Comparison of ENCODE assay signal across 25 cellular contexts in the genomic region with DNA sequence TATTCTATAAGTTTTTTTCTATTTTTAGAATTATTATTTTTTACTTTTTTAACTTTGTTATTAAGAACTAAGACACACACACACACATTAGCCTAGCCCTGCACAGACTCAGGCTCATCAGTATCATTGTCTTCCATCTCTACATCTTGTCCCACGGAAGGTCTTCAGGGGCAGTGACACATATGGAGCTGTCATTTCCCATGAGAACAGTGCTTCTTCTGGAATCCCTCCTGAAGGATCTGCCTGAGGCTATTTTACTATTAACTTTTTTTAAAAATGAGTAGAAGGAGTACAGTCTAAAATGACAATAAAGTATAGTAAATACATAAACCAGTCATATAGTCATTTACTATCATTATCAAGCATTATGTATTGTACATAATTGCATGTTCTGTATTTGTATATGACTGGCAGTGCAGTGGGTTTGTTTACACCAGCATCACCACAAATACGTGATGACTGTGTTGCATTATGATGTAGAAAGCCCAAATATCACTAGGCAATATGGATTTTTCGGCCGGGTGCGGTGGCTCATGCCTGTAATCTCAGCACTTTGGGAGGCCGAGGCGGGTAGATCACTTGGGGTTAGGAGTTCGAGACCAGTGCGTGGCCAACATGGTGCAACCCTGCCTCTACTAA.
"Had no signal": no experiment of that assay in that cellular context is flagged by ENCODE, and none has a peak within 500 bp of the region (broad histone marks: within the 10 kb centered on the region; RNA-seq: fewer than 3 reads in every experiment).

No MANE protein-coding gene starts in this region.

- H3K9me3 Mint-ChIP-seq: activated naive CD4-positive, alpha-beta T cell treated with anti-CD3 and anti-CD28 coated beads, Interleukin-2, amount 50 U/mL, for 24 hours; activated T-helper 17 cell treated with anti-CD3 and anti-CD28 coated beads, Interleukin-2, amount 50 U/mL, for 72 hours; central memory CD8-positive, alpha-beta T cell; natural killer cell treated with Interleukin-12 subunit alpha and Interleukin-12 subunit beta and Interleukin-15 and Interleukin-18, amount 100 ng/mL, for 72 hours had no signal

- H3K4me3 Mint-ChIP-seq: activated naive CD4-positive, alpha-beta T cell treated with anti-CD3 and anti-CD28 coated beads, Interleukin-2, amount 50 U/mL, for 24 hours; activated T-helper 17 cell treated with anti-CD3 and anti-CD28 coated beads, Interleukin-2, amount 50 U/mL, for 72 hours; central memory CD8-positive, alpha-beta T cell; natural killer cell treated with Interleukin-12 subunit alpha and Interleukin-12 subunit beta and Interleukin-15 and Interleukin-18, amount 100 ng/mL, for 72 hours had no signal

- H3K4me3 ChIP-seq: esophagus squamous epithelium, gastrocnemius medialis, hepatocyte, left ventricle myocardium inferior, mucosa of descending colon, tibial nerve had no signal

- DNase-seq: activated CD4-positive, alpha-beta T cell treated with anti-CD3 and anti-CD28 coated beads for 48 hours; activated CD4-positive, alpha-beta T cell treated with anti-CD3 and anti-CD28 coated beads, Interleukin-2, amount 50 U/mL, for 48 hours; activated CD8-positive, alpha-beta memory T cell treated with anti-CD3 and anti-CD28 coated beads for 24 hours; activated gamma-delta T cell treated with Interleukin-2 at 50 U/mL for 16 hours; activated T-cell treated with anti-CD3 and anti-CD28 coated beads, Interleukin-2, amount 50 U/mL, for 1 hour; anterior cingulate cortex; dermis blood vessel endothelial cell; effector CD4-positive, alpha-beta T cell; esophagus squamous epithelium; gastrocnemius medialis; glutamatergic neuron; islet precursor cell; left ventricle myocardium inferior; mucosa of descending colon; stimulated activated CD4-positive, alpha-beta T cell treated with anti-CD3 and anti-CD28 coated beads, Interleukin-15, amount 100 ng/mL, for 24 hours; stimulated activated CD4-positive, alpha-beta T cell treated with anti-CD3 and anti-CD28 coated beads, Interleukin-2, amount 100 ng/mL, for 24 hours; stimulated activated naive CD4-positive, alpha-beta T cell treated with Interleukin-2 at 50 U/mL for 16 hours; T-helper 1 cell; WERI-Rb-1 had no signal

- H3K36me3 Mint-ChIP-seq: natural killer cell treated with Interleukin-12 subunit alpha and Interleukin-12 subunit beta and Interleukin-15 and Interleukin-18, amount 100 ng/mL, for 72 hours had no signal

- H3K27me3 Mint-ChIP-seq: activated naive CD4-positive, alpha-beta T cell treated with anti-CD3 and anti-CD28 coated beads, Interleukin-2, amount 50 U/mL, for 24 hours; activated T-helper 17 cell treated with anti-CD3 and anti-CD28 coated beads, Interleukin-2, amount 50 U/mL, for 72 hours; central memory CD8-positive, alpha-beta T cell; natural killer cell treated with Interleukin-12 subunit alpha and Interleukin-12 subunit beta and Interleukin-15 and Interleukin-18, amount 100 ng/mL, for 72 hours had no signal

- H3K27ac Mint-ChIP-seq: activated naive CD4-positive, alpha-beta T cell treated with anti-CD3 and anti-CD28 coated beads, Interleukin-2, amount 50 U/mL, for 24 hours; activated T-helper 17 cell treated with anti-CD3 and anti-CD28 coated beads, Interleukin-2, amount 50 U/mL, for 72 hours had no signal
